In genomic region chr6:82142524-82142923, GRCh38 we compare ENCODE assay signal across 1 cellular context.
TF ChIP-seq lines count a peak whose summit lies in the region.

No MANE protein-coding gene starts in this region.

TF ChIP-seq in SK-N-SH, 30 proteins besides CTCF, POLR2A, EP300 and RAD21 (continued from another document):
- TF ChIP-seq, protein P1, sequence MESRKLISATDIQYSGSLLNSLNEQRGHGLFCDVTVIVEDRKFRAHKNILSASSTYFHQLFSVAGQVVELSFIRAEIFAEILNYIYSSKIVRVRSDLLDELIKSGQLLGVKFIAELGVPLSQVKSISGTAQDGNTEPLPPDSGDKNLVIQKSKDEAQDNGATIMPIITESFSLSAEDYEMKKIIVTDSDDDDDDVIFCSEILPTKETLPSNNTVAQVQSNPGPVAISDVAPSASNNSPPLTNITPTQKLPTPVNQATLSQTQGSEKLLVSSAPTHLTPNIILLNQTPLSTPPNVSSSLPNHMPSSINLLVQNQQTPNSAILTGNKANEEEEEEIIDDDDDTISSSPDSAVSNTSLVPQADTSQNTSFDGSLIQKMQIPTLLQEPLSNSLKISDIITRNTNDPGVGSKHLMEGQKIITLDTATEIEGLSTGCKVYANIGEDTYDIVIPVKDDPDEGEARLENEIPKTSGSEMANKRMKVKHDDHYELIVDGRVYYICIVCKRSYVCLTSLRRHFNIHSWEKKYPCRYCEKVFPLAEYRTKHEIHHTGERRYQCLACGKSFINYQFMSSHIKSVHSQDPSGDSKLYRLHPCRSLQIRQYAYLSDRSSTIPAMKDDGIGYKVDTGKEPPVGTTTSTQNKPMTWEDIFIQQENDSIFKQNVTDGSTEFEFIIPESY (IDR thresholded peaks at IDR 0.05; ENCODE audit: borderline replicate concordance, low read depth): no peak
- TF ChIP-seq SIN3A (IDR thresholded peaks at IDR 0.05; ENCODE audit: borderline replicate concordance, low read depth, low read length): no peak
TF ChIP-seq in SK-N-SH: peak in this region for 0.
